ENCODE assay signal across 21 cellular contexts in genomic region chr1:187471555-187471954, GRCh38.
DNase-seq lines count a peak whose midpoint lies in the region; ATAC-seq lines count a peak whose summit lies in the region.
"Had no signal": no experiment of that assay in that cellular context is flagged by ENCODE, and none has a peak within 500 bp of the region (broad histone marks: within the 10 kb centered on the region; RNA-seq: fewer than 3 reads in every experiment).

No MANE protein-coding gene starts in this region.

- no peaks in the 10 kb centered on the region for H3K4me1 Mint-ChIP-seq in activated CD4-positive, alpha-beta memory T cell treated with anti-CD3 and anti-CD28 coated beads for 36 hours (ENCODE audit: low read depth)
- no peaks in the 10 kb centered on the region for H3K4me1 Mint-ChIP-seq in stimulated activated naive CD8-positive, alpha-beta T cell treated with anti-CD3 and anti-CD28 coated beads, Interleukin-15, amount 100 ng/mL, for 72 hours
- H3K4me1 Mint-ChIP-seq: CD14-positive monocyte; naive thymus-derived CD8-positive, alpha-beta T cell had no signal

- no peaks in the 10 kb centered on the region for H3K27me3 Mint-ChIP-seq in activated CD4-positive, alpha-beta memory T cell treated with anti-CD3 and anti-CD28 coated beads for 36 hours
- no peaks in the 10 kb centered on the region for H3K27me3 Mint-ChIP-seq in stimulated activated naive CD8-positive, alpha-beta T cell treated with anti-CD3 and anti-CD28 coated beads, Interleukin-15, amount 100 ng/mL, for 72 hours
- H3K27me3 Mint-ChIP-seq: naive thymus-derived CD8-positive, alpha-beta T cell; progenitor cell of endocrine pancreas had no signal

- peaks cover 11% of the 10 kb centered on the region for H3K9me3 Mint-ChIP-seq in activated CD4-positive, alpha-beta memory T cell treated with anti-CD3 and anti-CD28 coated beads for 36 hours
- H3K9me3 Mint-ChIP-seq in stimulated activated naive CD8-positive, alpha-beta T cell treated with anti-CD3 and anti-CD28 coated beads, Interleukin-15, amount 100 ng/mL, for 72 hours: peaks cover 12 to 20% of the 10 kb centered on the region in 2 donors

- H3K36me3 Mint-ChIP-seq in activated CD4-positive, alpha-beta memory T cell treated with anti-CD3 and anti-CD28 coated beads for 36 hours: peaks cover 2% of the 10 kb centered on the region
- H3K36me3 Mint-ChIP-seq: brain, CD14-positive monocyte had no signal

- CTCF ChIA-PET in activated CD4-positive, alpha-beta memory T cell treated with anti-CD3 and anti-CD28 coated beads for 36 hours (lab: Charles Lee): no interaction called here

- intact Hi-C loops in activated CD4-positive, alpha-beta memory T cell treated with anti-CD3 and anti-CD28 coated beads for 36 hours (cut with micrococcal nuclease): no loop called here

- ATAC-seq in stimulated activated naive CD8-positive, alpha-beta T cell treated with anti-CD3 and anti-CD28 coated beads, Interleukin-15, amount 100 ng/mL, for 72 hours: no peak
- ATAC-seq in HG03196 (IDR thresholded peaks at IDR 0.05; ENCODE audit: unreplicated experiment): no peak
- ATAC-seq: naive thymus-derived CD8-positive, alpha-beta T cell; Panc1; stimulated activated naive CD8-positive, alpha-beta T cell treated with anti-CD3 and anti-CD28 coated beads, Interleukin-15, Interleukin-2, amounts not matched to agents 100 U/mL and 50 U/mL, for 24 hours had no signal

- no peak overlapping the region for H3K27ac Mint-ChIP-seq in activated CD4-positive, alpha-beta memory T cell treated with anti-CD3 and anti-CD28 coated beads for 36 hours
- H3K27ac Mint-ChIP-seq in stimulated activated naive CD8-positive, alpha-beta T cell treated with anti-CD3 and anti-CD28 coated beads, Interleukin-15, amount 100 ng/mL, for 72 hours: no peak overlapping the region
- H3K27ac Mint-ChIP-seq: CD14-positive monocyte; naive thymus-derived CD8-positive, alpha-beta T cell; progenitor cell of endocrine pancreas had no signal

- H3K4me3 Mint-ChIP-seq in activated CD4-positive, alpha-beta memory T cell treated with anti-CD3 and anti-CD28 coated beads for 36 hours: no peak overlapping the region
- no peak overlapping the region for H3K4me3 Mint-ChIP-seq in stimulated activated naive CD8-positive, alpha-beta T cell treated with anti-CD3 and anti-CD28 coated beads, Interleukin-15, amount 100 ng/mL, for 72 hours
- H3K4me3 Mint-ChIP-seq: brain; CD14-positive monocyte; naive thymus-derived CD8-positive, alpha-beta T cell had no signal

- DNase-seq in NCI-H748 (lab: John Stamatoyannopoulos, UW; ENCODE audit: unreplicated experiment) (peak; percentile 24), NCI-H748 treated with DMSO at 0.1 percent for 48 hours (lab: John Stamatoyannopoulos, UW) (no peak), NCI-H69 (lab: John Stamatoyannopoulos, UW) (peak; percentile 96), dedifferentiated amniotic fluid mesenchymal stem cell (ENCODE audit: extremely low spot score) (peak; percentile 68), NCI-H345 (lab: John Stamatoyannopoulos, UW) (no peak)
- DNase-seq in activated CD4-positive, alpha-beta memory T cell treated with anti-CD3 and anti-CD28 coated beads for 36 hours: no peak
- no peak for DNase-seq in stimulated activated naive CD8-positive, alpha-beta T cell treated with anti-CD3 and anti-CD28 coated beads, Interleukin-15, amount 100 ng/mL, for 72 hours
- DNase-seq: activated CD4-positive, alpha-beta T cell treated with anti-CD3 and anti-CD28 coated beads for 48 hours; activated CD8-positive, alpha-beta memory T cell treated with anti-CD3 and anti-CD28 coated beads, Interleukin-2, amount 50 U/mL, for 48 hours; activated naive CD4-positive, alpha-beta T cell; DMS79; dorsolateral prefrontal cortex; naive thymus-derived CD8-positive, alpha-beta T cell; NCI-H1930; stimulated activated naive CD8-positive, alpha-beta T cell treated with anti-CD3 and anti-CD28 coated beads, Interleukin-15, Interleukin-2, amounts not matched to agents 100 U/mL and 50 U/mL, for 24 hours; upper lobe of left lung had no signal

- POLR2A ChIA-PET in activated CD4-positive, alpha-beta memory T cell treated with anti-CD3 and anti-CD28 coated beads for 36 hours (lab: Charles Lee): no interaction called here

Comparison
In these comparisons a context has a peak if more than half of its experiments do, and no peak if none do; other contexts are left out.
1. DNase-seq: peak in NCI-H748 (single experiment), NCI-H69 (single experiment) and dedifferentiated amniotic fluid mesenchymal stem cell (single experiment); none in NCI-H748 treated with DMSO at 0.1 percent for 48 hours (single experiment), activated CD4-positive, alpha-beta memory T cell treated with anti-CD3 and anti-CD28 coated beads for 36 hours (single experiment), stimulated activated naive CD8-positive, alpha-beta T cell treated with anti-CD3 and anti-CD28 coated beads, Interleukin-15, amount 100 ng/mL, for 72 hours (0 of 2) and NCI-H345 (single experiment).